ENCODE assay signal across 21 cellular contexts in genomic region chr12:133023566-133023965, GRCh38.
"Had no signal": no experiment of that assay in that cellular context is flagged by ENCODE, and none has a peak within 500 bp of the region (broad histone marks: within the 10 kb centered on the region; RNA-seq: fewer than 3 reads in every experiment).

No MANE protein-coding gene starts in this region.

- H3K36me3 ChIP-seq: adrenal gland, lower lobe of right lung, upper lobe of left lung had no signal

- DNase-seq: activated B cell treated with CpG ODN at 0.5 μM for 24 hours; activated CD4-positive, alpha-beta T cell treated with anti-CD3 and anti-CD28 coated beads for 48 hours; activated CD8-positive, alpha-beta T cell treated with anti-CD3 and anti-CD28 coated beads for 36 hours; activated effector memory CD4-positive, alpha-beta T cell treated with Interleukin-2 at 50 U/mL for 16 hours; activated T-cell treated with anti-CD3 and anti-CD28 coated beads, Interleukin-2, amount 50 U/mL, for 4 hours; adrenal gland; cortex of kidney; effector CD4-positive, alpha-beta T cell; esophagus squamous epithelium; glutamatergic neuron; hypothalamus; lower lobe of right lung; nephron progenitor cell; occipital lobe; right cardiac atrium; small intestine; stimulated activated naive CD8-positive, alpha-beta T cell treated with anti-CD3 and anti-CD28 coated beads, Interleukin-15, amount 100 ng/mL, for 72 hours; T-helper 2 cell; testis; upper lobe of left lung had no signal

- H3K27ac ChIP-seq: adrenal gland, esophagus squamous epithelium, foreskin keratinocyte, lower lobe of right lung, testis, upper lobe of left lung had no signal

- ATAC-seq: activated CD8-positive, alpha-beta T cell treated with anti-CD3 and anti-CD28 coated beads for 36 hours; activated T-cell treated with anti-CD3 and anti-CD28 coated beads, Interleukin-2, amount 50 U/mL, for 4 hours; foreskin keratinocyte; lower lobe of right lung; right cardiac atrium; stimulated activated naive CD8-positive, alpha-beta T cell treated with anti-CD3 and anti-CD28 coated beads, Interleukin-15, amount 100 ng/mL, for 72 hours had no signal

- H3K4me3 ChIP-seq: adrenal gland, esophagus squamous epithelium, lower lobe of right lung, testis, upper lobe of left lung had no signal

- H3K9me3 ChIP-seq: testis had no signal

- H3K27me3 ChIP-seq: adrenal gland, esophagus squamous epithelium, foreskin keratinocyte, testis, upper lobe of left lung had no signal

- H3K4me1 ChIP-seq: adrenal gland, esophagus squamous epithelium, foreskin keratinocyte, lower lobe of right lung, testis, upper lobe of left lung had no signal
